8 cellular contexts compared by ENCODE assay signal in genomic region chr11:119205574-119206511, GRCh38.
A peak's percentile ranks its signal among the peaks of the same experiment; 100 is the strongest.
DNase-seq lines count a peak whose midpoint lies in the region; ATAC-seq lines count a peak whose summit lies in the region.

Gene CBL, plus strand, starts transcription at chr11:119206339. Its CDS starts 79 bp downstream, at chr11:119206418.

- H3K27ac ChIP-seq in caudate nucleus (ENCODE audit: low read depth, low read length), result peak within 1 kb of the TSS; percentile 89

- peak; percentile 98 for DNase-seq in AG08396 (ENCODE audit: low spot score)
- DNase-seq in NCI-H226, result peak; percentile 74
- DNase-seq in activated CD4-positive, CD25-positive, alpha-beta regulatory T cell (lab: John Stamatoyannopoulos, UW), result peak; percentile 89 to 98 (median 96)
- DNase-seq in caudate nucleus (lab: John Stamatoyannopoulos, UW), result peak; percentile 51 to 96 (median 90)
- peak; percentile 83 for DNase-seq in iris pigment epithelial cell (ENCODE audit: low read depth)
- DNase-seq in stimulated activated CD4-positive, alpha-beta T cell treated with anti-CD3 and anti-CD28 coated beads, Interleukin-12 subunit alpha, Interleukin-12 subunit beta, amount 100 ng/mL, for 24 hours (ENCODE audit: low read depth in 2 of 2), result peak; percentile 94 to 98

- ATAC-seq in GM18907 (IDR thresholded peaks at IDR 0.05; ENCODE audit: unreplicated experiment) (peak; percentile 78), HG03159 (IDR thresholded peaks at IDR 0.05; ENCODE audit: unreplicated experiment) (peak; percentile 75)

Comparison
In these comparisons a context has a peak if more than half of its experiments do, and no peak if none do; other contexts are left out.
1. Peak in every context shown above with its lines: DNase-seq, ATAC-seq and H3K27ac ChIP-seq.